ENCODE assay signal across 2 cellular contexts in the genomic region with DNA sequence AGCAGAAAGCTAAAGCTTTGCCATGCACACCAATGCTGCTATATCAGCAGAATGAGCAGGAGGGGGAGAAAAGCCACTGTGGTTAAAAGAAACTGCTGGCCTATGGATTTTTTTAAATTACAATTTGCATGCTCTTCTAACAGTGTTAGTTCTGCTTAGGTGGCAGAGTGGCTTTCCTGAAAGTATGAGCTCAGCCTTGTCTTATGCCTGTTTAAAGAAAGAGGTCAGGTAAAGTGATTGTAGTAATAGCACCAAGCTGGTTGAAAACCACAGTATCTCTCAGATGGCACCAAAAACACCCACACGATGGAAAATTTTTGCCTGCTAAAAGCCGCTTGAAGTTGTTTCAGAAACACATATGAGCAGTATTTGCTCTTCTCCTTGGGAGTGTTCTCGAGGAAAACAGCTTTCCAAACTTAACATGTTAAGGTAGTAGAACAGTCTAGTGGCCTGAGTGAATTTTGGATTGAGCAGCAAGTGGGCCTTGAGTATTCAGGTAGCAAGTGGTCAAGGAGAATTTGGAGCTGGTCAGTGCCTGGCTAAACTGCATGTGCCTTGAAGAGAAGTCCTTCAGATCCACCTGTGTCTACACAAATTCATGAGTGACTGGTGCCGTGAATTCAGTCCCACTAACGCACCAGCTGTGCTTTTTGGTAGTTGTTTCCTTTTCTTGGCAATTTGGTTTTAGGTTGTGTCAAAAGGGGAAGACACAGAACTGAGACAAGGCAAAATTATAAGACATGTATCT.
TF ChIP-seq lines count a peak whose summit lies in the region.

No MANE protein-coding gene starts in this region.

TF ChIP-seq in GM23338, 12 proteins besides CTCF, POLR2A, EP300 and RAD21:
- TF ChIP-seq STAT1 (IDR thresholded peaks at IDR 0.05; ENCODE audit: unreplicated experiment) (no peak), ZNF331 (CRISPR knock-in tag; IDR thresholded peaks at IDR 0.05; ENCODE audit: low read depth) (no peak), ZNF114 (CRISPR knock-in tag; IDR thresholded peaks at IDR 0.05) (no peak), NANOG (IDR thresholded peaks at IDR 0.05; ENCODE audit: borderline replicate concordance) (no peak)
- TF ChIP-seq, protein P1, sequence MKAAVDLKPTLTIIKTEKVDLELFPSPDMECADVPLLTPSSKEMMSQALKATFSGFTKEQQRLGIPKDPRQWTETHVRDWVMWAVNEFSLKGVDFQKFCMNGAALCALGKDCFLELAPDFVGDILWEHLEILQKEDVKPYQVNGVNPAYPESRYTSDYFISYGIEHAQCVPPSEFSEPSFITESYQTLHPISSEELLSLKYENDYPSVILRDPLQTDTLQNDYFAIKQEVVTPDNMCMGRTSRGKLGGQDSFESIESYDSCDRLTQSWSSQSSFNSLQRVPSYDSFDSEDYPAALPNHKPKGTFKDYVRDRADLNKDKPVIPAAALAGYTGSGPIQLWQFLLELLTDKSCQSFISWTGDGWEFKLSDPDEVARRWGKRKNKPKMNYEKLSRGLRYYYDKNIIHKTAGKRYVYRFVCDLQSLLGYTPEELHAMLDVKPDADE (IDR thresholded peaks at IDR 0.05) = no peak
- TF ChIP-seq, protein P2, sequence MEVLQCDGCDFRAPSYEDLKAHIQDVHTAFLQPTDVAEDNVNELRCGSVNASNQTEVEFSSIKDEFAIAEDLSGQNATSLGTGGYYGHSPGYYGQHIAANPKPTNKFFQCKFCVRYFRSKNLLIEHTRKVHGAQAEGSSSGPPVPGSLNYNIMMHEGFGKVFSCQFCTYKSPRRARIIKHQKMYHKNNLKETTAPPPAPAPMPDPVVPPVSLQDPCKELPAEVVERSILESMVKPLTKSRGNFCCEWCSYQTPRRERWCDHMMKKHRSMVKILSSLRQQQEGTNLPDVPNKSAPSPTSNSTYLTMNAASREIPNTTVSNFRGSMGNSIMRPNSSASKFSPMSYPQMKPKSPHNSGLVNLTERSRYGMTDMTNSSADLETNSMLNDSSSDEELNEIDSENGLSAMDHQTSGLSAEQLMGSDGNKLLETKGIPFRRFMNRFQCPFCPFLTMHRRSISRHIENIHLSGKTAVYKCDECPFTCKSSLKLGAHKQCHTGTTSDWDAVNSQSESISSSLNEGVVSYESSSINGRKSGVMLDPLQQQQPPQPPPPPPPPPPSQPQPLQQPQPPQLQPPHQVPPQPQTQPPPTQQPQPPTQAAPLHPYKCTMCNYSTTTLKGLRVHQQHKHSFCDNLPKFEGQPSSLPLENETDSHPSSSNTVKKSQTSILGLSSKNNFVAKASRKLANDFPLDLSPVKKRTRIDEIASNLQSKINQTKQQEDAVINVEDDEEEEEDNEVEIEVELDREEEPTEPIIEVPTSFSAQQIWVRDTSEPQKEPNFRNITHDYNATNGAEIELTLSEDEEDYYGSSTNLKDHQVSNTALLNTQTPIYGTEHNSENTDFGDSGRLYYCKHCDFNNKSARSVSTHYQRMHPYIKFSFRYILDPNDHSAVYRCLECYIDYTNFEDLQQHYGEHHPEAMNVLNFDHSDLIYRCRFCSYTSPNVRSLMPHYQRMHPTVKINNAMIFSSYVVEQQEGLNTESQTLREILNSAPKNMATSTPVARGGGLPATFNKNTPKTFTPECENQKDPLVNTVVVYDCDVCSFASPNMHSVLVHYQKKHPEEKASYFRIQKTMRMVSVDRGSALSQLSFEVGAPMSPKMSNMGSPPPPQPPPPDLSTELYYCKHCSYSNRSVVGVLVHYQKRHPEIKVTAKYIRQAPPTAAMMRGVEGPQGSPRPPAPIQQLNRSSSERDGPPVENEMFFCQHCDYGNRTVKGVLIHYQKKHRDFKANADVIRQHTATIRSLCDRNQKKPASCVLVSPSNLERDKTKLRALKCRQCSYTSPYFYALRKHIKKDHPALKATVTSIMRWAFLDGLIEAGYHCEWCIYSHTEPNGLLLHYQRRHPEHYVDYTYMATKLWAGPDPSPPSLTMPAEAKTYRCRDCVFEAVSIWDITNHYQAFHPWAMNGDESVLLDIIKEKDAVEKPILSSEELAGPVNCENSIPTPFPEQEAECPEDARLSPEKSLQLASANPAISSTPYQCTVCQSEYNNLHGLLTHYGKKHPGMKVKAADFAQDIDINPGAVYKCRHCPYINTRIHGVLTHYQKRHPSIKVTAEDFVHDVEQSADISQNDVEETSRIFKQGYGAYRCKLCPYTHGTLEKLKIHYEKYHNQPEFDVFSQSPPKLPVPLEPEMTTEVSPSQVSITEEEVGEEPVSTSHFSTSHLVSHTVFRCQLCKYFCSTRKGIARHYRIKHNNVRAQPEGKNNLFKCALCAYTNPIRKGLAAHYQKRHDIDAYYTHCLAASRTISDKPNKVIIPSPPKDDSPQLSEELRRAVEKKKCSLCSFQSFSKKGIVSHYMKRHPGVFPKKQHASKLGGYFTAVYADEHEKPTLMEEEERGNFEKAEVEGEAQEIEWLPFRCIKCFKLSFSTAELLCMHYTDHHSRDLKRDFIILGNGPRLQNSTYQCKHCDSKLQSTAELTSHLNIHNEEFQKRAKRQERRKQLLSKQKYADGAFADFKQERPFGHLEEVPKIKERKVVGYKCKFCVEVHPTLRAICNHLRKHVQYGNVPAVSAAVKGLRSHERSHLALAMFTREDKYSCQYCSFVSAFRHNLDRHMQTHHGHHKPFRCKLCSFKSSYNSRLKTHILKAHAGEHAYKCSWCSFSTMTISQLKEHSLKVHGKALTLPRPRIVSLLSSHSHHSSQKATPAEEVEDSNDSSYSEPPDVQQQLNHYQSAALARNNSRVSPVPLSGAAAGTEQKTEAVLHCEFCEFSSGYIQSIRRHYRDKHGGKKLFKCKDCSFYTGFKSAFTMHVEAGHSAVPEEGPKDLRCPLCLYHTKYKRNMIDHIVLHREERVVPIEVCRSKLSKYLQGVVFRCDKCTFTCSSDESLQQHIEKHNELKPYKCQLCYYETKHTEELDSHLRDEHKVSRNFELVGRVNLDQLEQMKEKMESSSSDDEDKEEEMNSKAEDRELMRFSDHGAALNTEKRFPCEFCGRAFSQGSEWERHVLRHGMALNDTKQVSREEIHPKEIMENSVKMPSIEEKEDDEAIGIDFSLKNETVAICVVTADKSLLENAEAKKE (CRISPR knock-in tag; IDR thresholded peaks at IDR 0.05) = no peak

TF ChIP-seq in H1, 55 proteins besides CTCF, POLR2A, EP300 and RAD21:
- TF ChIP-seq, protein P3, sequence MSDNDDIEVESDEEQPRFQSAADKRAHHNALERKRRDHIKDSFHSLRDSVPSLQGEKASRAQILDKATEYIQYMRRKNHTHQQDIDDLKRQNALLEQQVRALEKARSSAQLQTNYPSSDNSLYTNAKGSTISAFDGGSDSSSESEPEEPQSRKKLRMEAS (IDR thresholded peaks at IDR 0.05) = no peak
- TF ChIP-seq ZNF274 (IDR thresholded peaks at IDR 0.05; ENCODE audit: borderline replicate concordance, extremely low read depth, low read length) (no peak), CBX5 (IDR thresholded peaks at IDR 0.05; ENCODE audit: low read depth, low read length) (no peak), TCF12 (IDR thresholded peaks at IDR 0.05; ENCODE audit: low read depth, low read length) (no peak), ASH2L (IDR thresholded peaks at IDR 0.05; ENCODE audit: low read length) (no peak), KDM5A (IDR thresholded peaks at IDR 0.05; ENCODE audit: low read length) (no peak), RBBP5 (IDR thresholded peaks at IDR 0.05; ENCODE audit: borderline replicate concordance, low read depth, low read length) (no peak), CBX8 (IDR thresholded peaks at IDR 0.05; ENCODE audit: borderline replicate concordance, low read depth, low read length) (no peak), NANOG (IDR thresholded peaks at IDR 0.05; ENCODE audit: insufficient read depth, low read depth, low read length, poor library complexity, severe bottlenecking) (no peak), SRF (IDR thresholded peaks at IDR 0.05; ENCODE audit: low read depth, low read length) (no peak), RFX5 (IDR thresholded peaks at IDR 0.05; ENCODE audit: borderline replicate concordance, low read depth, low read length) (no peak), EZH2 (IDR thresholded peaks at IDR 0.05; ENCODE audit: low read depth, low read length, severe bottlenecking) (no peak), POU5F1 (IDR thresholded peaks at IDR 0.05; ENCODE audit: low read depth, low read length) (no peak), HDAC2 (IDR thresholded peaks at IDR 0.05; ENCODE audit: borderline replicate concordance in 1 of 2, low read depth in 2 of 2, low read length in 2 of 2) (no peak), EGR1 (IDR thresholded peaks at IDR 0.05; ENCODE audit: borderline replicate concordance, low read depth, low read length) (no peak), SAP30 (IDR thresholded peaks at IDR 0.05; ENCODE audit: insufficient read depth, insufficient replicate concordance, low read length) (no peak), SIRT6 (IDR thresholded peaks at IDR 0.05; ENCODE audit: low read length) (no peak)
- TF ChIP-seq, protein P4, sequence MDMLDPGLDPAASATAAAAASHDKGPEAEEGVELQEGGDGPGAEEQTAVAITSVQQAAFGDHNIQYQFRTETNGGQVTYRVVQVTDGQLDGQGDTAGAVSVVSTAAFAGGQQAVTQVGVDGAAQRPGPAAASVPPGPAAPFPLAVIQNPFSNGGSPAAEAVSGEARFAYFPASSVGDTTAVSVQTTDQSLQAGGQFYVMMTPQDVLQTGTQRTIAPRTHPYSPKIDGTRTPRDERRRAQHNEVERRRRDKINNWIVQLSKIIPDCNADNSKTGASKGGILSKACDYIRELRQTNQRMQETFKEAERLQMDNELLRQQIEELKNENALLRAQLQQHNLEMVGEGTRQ (IDR thresholded peaks at IDR 0.05; ENCODE audit: low read length) = no peak
